In genomic region chr10:44478040-44478439, GRCh38 we compare ENCODE assay signal across 1 cellular context.
TF ChIP-seq lines count a peak whose summit lies in the region.

No MANE protein-coding gene starts in this region.

TF ChIP-seq in K562, 482 proteins besides CTCF, POLR2A, EP300 and RAD21 (continued from another document):
- TF ChIP-seq CSDE1 (IDR thresholded peaks at IDR 0.05) (no peak), MAFK (IDR thresholded peaks at IDR 0.05; ENCODE audit: low read length) (peak; percentile 93), ZBTB9 (CRISPR knock-in tag; IDR thresholded peaks at IDR 0.05) (no peak), ARID1B (IDR thresholded peaks at IDR 0.05) (peak; percentile 89), NUFIP1 (IDR thresholded peaks at IDR 0.05; ENCODE audit: partially characterized antibody) (no peak)
